ENCODE assay signal across 8 cellular contexts in genomic region chr3:133896002-133896761, GRCh38. TPM values are rescaled to one million over a fixed set of nuclear protein-coding genes. Genes with fewer than 3 reads are reported as not detected.
A peak's percentile ranks its signal among the peaks of the same experiment; 100 is the strongest.
DNase-seq lines count a peak whose midpoint lies in the region; ATAC-seq, FAIRE-seq and TF ChIP-seq lines count a peak whose summit lies in the region.

No MANE protein-coding gene starts in this region.

- no peaks in the 10 kb centered on the region for H3K9me3 ChIP-seq in breast epithelium
- no peaks in the 10 kb centered on the region for H3K9me3 ChIP-seq in HepG2 (ENCODE audit: low read length)
- no peaks in the 10 kb centered on the region for H3K9me3 ChIP-seq in thymus (ENCODE audit: control insufficient read depth)

- in situ Hi-C loops in HepG2 (cut with HindIII; ENCODE audit: extremely low pct_ligation_motif_present, low pct_unique_long_range_greater_than_20kb), result no loop called here

- H2AFZ ChIP-seq in HepG2 (ENCODE audit: low read length), result no peak overlapping the region

- H3K36me3 ChIP-seq in breast epithelium, result no peaks in the 10 kb centered on the region
- H3K36me3 ChIP-seq in HepG2 (replicated peaks in 1 of 2; ENCODE audit: control insufficient read depth in 1 of 2, insufficient read depth in 2 of 2, low read length in 2 of 2), result no peaks in the 10 kb centered on the region
- no peaks in the 10 kb centered on the region for H3K36me3 ChIP-seq in thymus (ENCODE audit: control insufficient read depth, insufficient read depth)

- H3K4me2 ChIP-seq in HepG2 (ENCODE audit: low read depth, low read length), result peak overlapping the region; percentile 67

- no peaks in the 10 kb centered on the region for H4K20me1 ChIP-seq in HepG2 (ENCODE audit: insufficient read depth, low read length)

- H3K4me3 ChIP-seq in breast epithelium, result peak overlapping the region; percentile 65 to 93 (median 70)
- H3K4me3 ChIP-seq in HepG2 (replicated peaks in 1 of 3; ENCODE audit: insufficient read depth in 1 of 3, low read depth in 2 of 3, low read length in 3 of 3), result peak overlapping the region; percentile 49 to 73 (median 60); a peak in 5 of 6 replicates
- peak overlapping the region; percentile 40 for H3K4me3 ChIP-seq in thymus (ENCODE audit: low read length)

- TF ChIP-seq RAD21 in HepG2 (CRISPR knock-in tag; IDR thresholded peaks at IDR 0.05), result no peak

- FAIRE-seq in HTR-8/SVneo (lab: Jason Lieb, UNC), result peak; percentile 28
- FAIRE-seq in HepG2 (lab: Jason Lieb, UNC), result no peak

- no peaks in the 10 kb centered on the region for H3K79me2 ChIP-seq in HepG2 (ENCODE audit: insufficient read depth, low read length)

- ATAC-seq in HepG2, result no peak

- H3K27me3 ChIP-seq in breast epithelium (no peaks in the 10 kb centered on the region), HepG2 (ENCODE audit: control insufficient read depth in 1 of 2, insufficient read depth in 2 of 2, low read length in 2 of 2) (peaks cover 7 to 53% of the 10 kb centered on the region in 2 experiments; a peak in 4 of 5 replicates), thymus (ENCODE audit: control insufficient read depth, insufficient read depth) (peaks cover 37% of the 10 kb centered on the region)

- POLR2A ChIA-PET in HepG2 (lab: Yijun Ruan, JAX), result no interaction called here

- H3K27ac ChIP-seq in breast epithelium, result peak overlapping the region; percentile 38 to 64
- no peak overlapping the region for H3K27ac ChIP-seq in HepG2 (ENCODE audit: extremely low read length, insufficient read depth, low read length)
- no peak overlapping the region for H3K27ac ChIP-seq in thymus (ENCODE audit: low read depth)

- intact Hi-C loops in breast epithelium (cut with DNase I; ENCODE audit: low total_unique reads), result no loop called here
- intact Hi-C loops in HepG2 (cut with micrococcal nuclease; ENCODE audit: unreplicated experiment), result loop anchor here (2.0 kb wide), 1 partner anchor 79 kb away; no protein-coding TSS in a partner anchor

- TF ChIP-seq POLR2A in breast epithelium (IDR thresholded peaks at IDR 0.05), result no peak
- no peak for TF ChIP-seq POLR2A in HepG2 (IDR thresholded peaks at IDR 0.05; ENCODE audit: insufficient read depth in 1 of 2, low read depth in 2 of 2, low read length in 2 of 2)

- CTCF ChIA-PET in HepG2 (lab: Yijun Ruan, JAX; ENCODE audit: low intra/inter-chr PET ratio, low total read pairs), result no interaction called here

- no TSS peak for BruUV-seq in HepG2 (replicated peaks; lab: Mats Ljungman, UMichigan)

- peak; percentile 29 for DNase-seq in AG08396 (ENCODE audit: low spot score)
- no peak for DNase-seq in HTR-8/SVneo (ENCODE audit: insufficient read length, low spot score)
- no peak for DNase-seq in breast epithelium (ENCODE audit: low spot score in 2 of 2)
- DNase-seq in HepG2 (ENCODE audit: low spot score), result no peak
- DNase-seq in SKM-1 (lab: John Stamatoyannopoulos, UW; ENCODE audit: unreplicated experiment), result no peak
- no peak for DNase-seq in NAMALWA (ENCODE audit: low spot score)
- DNase-seq in NCI-H187 (lab: John Stamatoyannopoulos, UW), result no peak

- TF ChIP-seq EP300 in HepG2 (IDR thresholded peaks at IDR 0.05; ENCODE audit: low read depth in 2 of 2, low read length in 2 of 2), result no peak
- no peak for TF ChIP-seq EP300 in HepG2 (CRISPR knock-in tag; IDR thresholded peaks at IDR 0.05; ENCODE audit: borderline replicate concordance)

- H3K4me1 ChIP-seq in breast epithelium, result peaks cover 0 to 3% of the 10 kb centered on the region in 2 donors
- H3K4me1 ChIP-seq in HepG2 (ENCODE audit: insufficient read depth, low read length), result no peaks in the 10 kb centered on the region
- H3K4me1 ChIP-seq in thymus (ENCODE audit: control insufficient read depth, insufficient read depth, low read length), result peaks cover 4% of the 10 kb centered on the region

- WGBS in HepG2 (ENCODE audit: low lambda C conversion rate), result 35% methylated on average over 25 of the region's 37 CpGs
- WGBS in thymus, result 26% methylated on average over 37 of the region's 37 CpGs

- no peak overlapping the region for H3K9ac ChIP-seq in HepG2 (ENCODE audit: insufficient read depth, low read depth, low read length)

- TF ChIP-seq CTCF in breast epithelium (IDR thresholded peaks at IDR 0.05) (no peak), HepG2 (CRISPR knock-in tag; IDR thresholded peaks at IDR 0.05) (no peak)

TF ChIP-seq in HepG2, 621 proteins besides CTCF, POLR2A, EP300 and RAD21:
- TF ChIP-seq ZNF343 (CRISPR knock-in tag; IDR thresholded peaks at IDR 0.05) (no peak), GLI4 (CRISPR knock-in tag; IDR thresholded peaks at IDR 0.05; ENCODE audit: borderline replicate concordance) (no peak), SMYD3 (CRISPR knock-in tag; IDR thresholded peaks at IDR 0.05) (no peak), ZNF614 (CRISPR knock-in tag; IDR thresholded peaks at IDR 0.05; ENCODE audit: borderline replicate concordance) (no peak), PLSCR1 (CRISPR knock-in tag; IDR thresholded peaks at IDR 0.05; ENCODE audit: borderline replicate concordance) (no peak), MXD4 (CRISPR knock-in tag; IDR thresholded peaks at IDR 0.05) (no peak), ZNF337 (CRISPR knock-in tag; IDR thresholded peaks at IDR 0.05; ENCODE audit: borderline replicate concordance, low read depth) (no peak), ZNF724P (CRISPR knock-in tag; IDR thresholded peaks at IDR 0.05; ENCODE audit: borderline replicate concordance) (no peak), E2F5 (CRISPR knock-in tag; conservative IDR thresholded peaks at IDR 0.05) (no peak), GATA4 (IDR thresholded peaks at IDR 0.05; ENCODE audit: borderline replicate concordance, low read depth) (no peak), ZNF282 (IDR thresholded peaks at IDR 0.05; ENCODE audit: partially characterized antibody) (no peak), ATF4 (CRISPR knock-in tag; IDR thresholded peaks at IDR 0.05) (no peak), SKI (IDR thresholded peaks at IDR 0.05; ENCODE audit: partially characterized antibody) (no peak), ZNF446 (CRISPR knock-in tag; IDR thresholded peaks at IDR 0.05) (no peak), ZNF329 (CRISPR knock-in tag; IDR thresholded peaks at IDR 0.05; ENCODE audit: low read depth) (no peak)

RNA-seq across cellular contexts. Expression of gene RAB6B, which starts 0.5 kb away (rescaled TPM):
- total RNA-seq in breast epithelium, result 1 to 10 TPM; 1.8 to 3.9 (median 3.4) TPM
- 0.17 TPM in 1 of 2 replicates, not detected in the other for total RNA-seq in HepG2 (2016; rRNA removed; fragmentation: Illumina TruSeq; extraction: Trizol)
- total RNA-seq in HepG2 (2016; cell fraction: cytosol; rRNA removed; fragmentation: Illumina TruSeq; extraction: Trizol; ENCODE audit: low read depth), result not detected in 2 replicates
- total RNA-seq in HepG2 (2016; cell fraction: insoluble cytoplasmic fraction; rRNA removed; fragmentation: Illumina TruSeq; extraction: Trizol), result 0.04 TPM in 1 of 2 replicates, not detected in the other
- total RNA-seq in HepG2 (2016; cell fraction: membrane; rRNA removed; fragmentation: Illumina TruSeq; extraction: Trizol), result 0.34 TPM in 1 of 2 replicates, not detected in the other
- 0.44 TPM in 1 of 2 replicates, not detected in the other for total RNA-seq in HepG2 (2016; cell fraction: nucleus; rRNA removed; fragmentation: Illumina TruSeq; extraction: Trizol)
- polyA plus RNA-seq in HepG2 (2011; rRNA removed), result 0.16 and 0.29 TPM in 2 replicates
- 0.35 and 0.36 TPM in 2 replicates for polyA plus RNA-seq in HepG2 (2011; cell fraction: cytosol; rRNA removed)
- polyA plus RNA-seq in HepG2 (2011; cell fraction: nucleus; rRNA removed), result 0.26 and 0.35 TPM in 2 replicates
- polyA plus RNA-seq in HepG2 (2012), result 0.40 and 1.0 TPM in 2 replicates
- 0.53 TPM in 1 of 2 replicates, not detected in the other for polyA plus RNA-seq in HepG2 (2016; cell fraction: cytosol; fragmentation: Illumina TruSeq; extraction: Trizol; ENCODE audit: low read depth)
- polyA plus RNA-seq in HepG2 (2016; cell fraction: insoluble cytoplasmic fraction; fragmentation: Illumina TruSeq; extraction: Trizol; ENCODE audit: low read depth), result 0.39 TPM in 1 of 2 replicates, not detected in the other
- 0.34 TPM in 1 of 2 replicates, not detected in the other for polyA plus RNA-seq in HepG2 (2016; cell fraction: membrane; fragmentation: Illumina TruSeq; extraction: Trizol; ENCODE audit: low read depth)
- polyA plus RNA-seq in HepG2 (2016; cell fraction: nucleus; fragmentation: Illumina TruSeq; extraction: Trizol; ENCODE audit: insufficient read depth, low read depth), result 0.11 TPM in 1 of 2 replicates, not detected in the other
- polyA minus RNA-seq in HepG2 (2011; rRNA and poly(A)+ RNA removed; ENCODE audit: low replicate concordance), result 2.0 TPM in 1 of 2 replicates, not detected in the other
- 0.49 TPM in 1 of 2 replicates, not detected in the other for polyA minus RNA-seq in HepG2 (2011; cell fraction: cytosol; rRNA and poly(A)+ RNA removed)
- polyA minus RNA-seq in HepG2 (2011; cell fraction: nucleus; rRNA and poly(A)+ RNA removed), result not detected in 2 replicates
- polyA plus RNA-seq in thymus, result 2.1 TPM

Comparison
In these comparisons a context has a peak if more than half of its experiments do, and no peak if none do; other contexts are left out.
1. H3K27ac ChIP-seq: peak in breast epithelium (2 of 2); none in HepG2 (single experiment) and thymus (single experiment).
2. Peak in every context shown above with its lines, with median percentiles within 50 percentile points of each other: H3K4me3 ChIP-seq.